8 cellular contexts compared by ENCODE assay signal in the genomic region with DNA sequence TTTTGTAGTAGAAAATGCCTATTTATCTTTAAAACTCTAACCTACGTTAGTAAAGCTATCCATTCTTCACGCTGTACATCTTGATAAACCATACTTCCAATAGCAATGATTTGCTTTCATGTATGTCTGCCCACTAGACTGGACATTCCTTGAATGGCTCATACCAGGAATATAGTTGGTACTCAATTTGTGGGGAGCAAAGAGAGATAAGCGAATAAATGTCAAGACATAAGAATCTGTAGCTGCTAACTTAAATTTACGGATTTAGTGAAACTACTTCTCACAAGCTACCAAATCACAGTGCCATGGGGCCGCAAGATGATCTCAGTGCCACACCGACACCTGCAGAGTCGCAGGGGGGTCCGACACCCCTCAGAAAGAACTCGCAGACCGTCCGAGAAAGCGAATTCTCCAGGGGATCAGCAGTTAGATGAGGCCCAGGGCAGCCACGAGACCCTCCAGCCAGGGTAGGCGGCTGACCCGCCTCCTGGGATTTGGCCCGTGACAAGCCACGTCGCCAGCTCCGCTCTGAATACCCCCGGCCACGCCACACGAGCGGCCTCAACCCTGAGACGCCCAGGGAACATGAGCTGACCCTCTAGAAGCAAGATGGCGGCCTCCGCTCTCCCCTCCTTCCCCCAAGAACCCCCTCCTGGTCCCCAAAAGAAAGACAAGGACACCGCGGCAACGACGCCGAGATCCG. TPM values are rescaled to one million over a fixed set of nuclear protein-coding genes. Genes with fewer than 3 reads are reported as not detected.
DNase-seq lines count a peak whose midpoint lies in the region; ATAC-seq and TF ChIP-seq lines count a peak whose summit lies in the region.

No MANE protein-coding gene starts in this region.

- H3K9me3 ChIP-seq in BE2C (no peaks in the 10 kb centered on the region), Loucy (ENCODE audit: insufficient read depth, low read depth, low read length) (no peaks in the 10 kb centered on the region)

- H3K27me3 Mint-ChIP-seq in mesothelial cell of epicardium (ENCODE audit: low read depth): no peaks in the 10 kb centered on the region

- H3K9me2 ChIP-seq in Loucy (replicated peaks; ENCODE audit: low read depth, low read length): no peaks in the 10 kb centered on the region

- no peak for TF ChIP-seq CTCF in BE2C (IDR thresholded peaks at IDR 0.05; ENCODE audit: low read depth, low read length)
- no peak for TF ChIP-seq CTCF in Loucy (conservative IDR thresholded peaks at IDR 0.05; ENCODE audit: low read length)
- no peak for TF ChIP-seq CTCF in choroid plexus epithelial cell (conservative IDR thresholded peaks at IDR 0.05; ENCODE audit: low read depth, low read length)
- no peak for TF ChIP-seq CTCF in mesothelial cell of epicardium (IDR thresholded peaks at IDR 0.05; ENCODE audit: unreplicated experiment)

- ATAC-seq in GM21447 (IDR thresholded peaks at IDR 0.05; ENCODE audit: unreplicated experiment): peak; percentile 16

- H3K4me1 ChIP-seq in BE2C: peaks cover 3% of the 10 kb centered on the region; the same call in 1 of the 2 replicates
- H3K4me1 ChIP-seq in Loucy (ENCODE audit: insufficient read depth, low read length, poor library complexity, severe bottlenecking): peaks cover 48% of the 10 kb centered on the region

- peak overlapping the region; percentile 88 for H3K4me2 ChIP-seq in Loucy (ENCODE audit: low read depth, low read length, poor library complexity, severe bottlenecking)

- no peaks in the 10 kb centered on the region; the same call in none of the 2 replicates for H3K36me3 ChIP-seq in BE2C
- no peaks in the 10 kb centered on the region for H3K36me3 ChIP-seq in Loucy (ENCODE audit: insufficient read depth, low read length)

- H3K27me3 ChIP-seq in BE2C: no peaks in the 10 kb centered on the region
- no peaks in the 10 kb centered on the region for H3K27me3 ChIP-seq in Loucy (ENCODE audit: insufficient read depth, low read length, poor library complexity, severe bottlenecking)

- no peaks in the 10 kb centered on the region for H3K9me3 Mint-ChIP-seq in mesothelial cell of epicardium

- peak overlapping the region; percentile 97 for H3K9ac ChIP-seq in Loucy (ENCODE audit: low read depth, low read length, poor library complexity, severe bottlenecking)

- no peaks in the 10 kb centered on the region for H3K36me3 Mint-ChIP-seq in mesothelial cell of epicardium

- H3F3A ChIP-seq in Loucy (ENCODE audit: low read depth): no peaks in the 10 kb centered on the region

- H3K27ac Mint-ChIP-seq in mesothelial cell of epicardium: peak overlapping the region; percentile 99

- H2AFZ ChIP-seq in Loucy (ENCODE audit: low read length): peak overlapping the region; percentile 93

- peaks cover 34% of the 10 kb centered on the region for H3K4me1 Mint-ChIP-seq in mesothelial cell of epicardium

- peak overlapping the region; percentile 92 for H3K4me3 Mint-ChIP-seq in mesothelial cell of epicardium

- no peak for DNase-seq in BE2C
- no peak for DNase-seq in choroid plexus epithelial cell (ENCODE audit: low read depth)
- no peak for DNase-seq in mesothelial cell of epicardium (ENCODE audit: low spot score in 2 of 2, unreplicated experiment in 2 of 2)
- no peak for DNase-seq in ecto neural progenitor cell (ENCODE audit: low spot score)
- DNase-seq in SIG-M5 treated with dmso at 0.1 percent for 504 hours (lab: John Stamatoyannopoulos, UW; ENCODE audit: unreplicated experiment): no peak
- no peak for DNase-seq in kidney tubule cell (ENCODE audit: low spot score)

- H3K4me3 ChIP-seq in BE2C (ENCODE audit: low read depth, low read length) (peak overlapping the region; percentile 75), Loucy (ENCODE audit: low read length, poor library complexity, severe bottlenecking) (peak overlapping the region; percentile 81), choroid plexus epithelial cell (ENCODE audit: low read depth, low read length) (peak overlapping the region; percentile 88)

- H4K20me1 ChIP-seq in Loucy (ENCODE audit: insufficient read depth, low read length, poor library complexity, severe bottlenecking): peaks cover 34% of the 10 kb centered on the region

- H3K79me2 ChIP-seq in Loucy (ENCODE audit: insufficient read depth, low read length): peaks cover 53% of the 10 kb centered on the region

RNA-seq across cellular contexts. Expression of gene RALA, which starts 0.6 kb away (rescaled TPM):
- 92.5 TPM for polyA plus RNA-seq in BE2C (2012; ENCODE audit: insufficient read depth, insufficient read length, low read depth)
- 28.4 to 29.9 TPM (median 28.6 TPM) in 3 replicates for total RNA-seq in mesothelial cell of epicardium

RNA-seq across cellular contexts. Expression of gene YAE1, which starts 56.6 kb away (rescaled TPM):
- 52.8 TPM for polyA plus RNA-seq in BE2C (2012; ENCODE audit: insufficient read depth, insufficient read length, low read depth)
- 27.4 to 30.9 TPM (median 27.8 TPM) in 3 replicates for total RNA-seq in mesothelial cell of epicardium
